Comparison of ENCODE assay signal across 28 cellular contexts in genomic region chr2:135023886-135024285, GRCh38. TPM values are rescaled to one million over a fixed set of nuclear protein-coding genes. Genes with fewer than 3 reads are reported as not detected.
DNase-seq lines count a peak whose midpoint lies in the region; ATAC-seq and TF ChIP-seq lines count a peak whose summit lies in the region.
"Had no signal": no experiment of that assay in that cellular context is flagged by ENCODE, and none has a peak within 500 bp of the region (broad histone marks: within the 10 kb centered on the region; RNA-seq: fewer than 3 reads in every experiment).

No MANE protein-coding gene starts in this region.

- H3K36me3 Mint-ChIP-seq in activated CD4-positive, alpha-beta T cell treated with anti-CD3 and anti-CD28 coated beads for 36 hours (ENCODE audit: low read depth), result no peaks in the 10 kb centered on the region
- no peaks in the 10 kb centered on the region for H3K36me3 Mint-ChIP-seq in activated CD4-positive, alpha-beta T cell treated with anti-CD3 and anti-CD28 coated beads, Interleukin-2, amount 10 ng/mL, durations not matched to agents 24 days and 14 days (ENCODE audit: low read depth)
- H3K36me3 Mint-ChIP-seq in activated naive CD8-positive, alpha-beta T cell treated with anti-CD3 and anti-CD28 coated beads for 36 hours, result peaks cover 4% of the 10 kb centered on the region
- no peaks in the 10 kb centered on the region for H3K36me3 Mint-ChIP-seq in stimulated activated memory B cell treated with anti-CD40 and anti-IgM and Interleukin-4, amounts not matched to agents 10 μg/mL and 1 μg/mL and 100 μg/mL, for 72 hours
- H3K36me3 Mint-ChIP-seq: CD14-positive monocyte had no signal

- peak overlapping the region; percentile 39 for H3K27ac Mint-ChIP-seq in activated CD4-positive, alpha-beta T cell treated with anti-CD3 and anti-CD28 coated beads for 36 hours
- no peak overlapping the region for H3K27ac Mint-ChIP-seq in activated CD4-positive, alpha-beta T cell treated with anti-CD3 and anti-CD28 coated beads, Interleukin-2, amount 10 ng/mL, durations not matched to agents 24 days and 14 days
- H3K27ac Mint-ChIP-seq in activated naive CD8-positive, alpha-beta T cell treated with anti-CD3 and anti-CD28 coated beads for 36 hours, result peak overlapping the region; percentile 36
- no peak overlapping the region for H3K27ac Mint-ChIP-seq in stimulated activated memory B cell treated with anti-CD40 and anti-IgM and Interleukin-4, amounts not matched to agents 10 μg/mL and 1 μg/mL and 100 μg/mL, for 72 hours
- H3K27ac Mint-ChIP-seq: CD14-positive monocyte had no signal

- no peak for ATAC-seq in activated CD4-positive, alpha-beta T cell treated with anti-CD3 and anti-CD28 coated beads for 36 hours
- peak; percentile 54 for ATAC-seq in stimulated activated memory B cell treated with anti-CD40 and anti-IgM and Interleukin-4, amounts not matched to agents 10 μg/mL and 1 μg/mL and 100 μg/mL, for 72 hours
- ATAC-seq in GM19397 (IDR thresholded peaks at IDR 0.05; ENCODE audit: unreplicated experiment) (no peak), HG03159 (IDR thresholded peaks at IDR 0.05; ENCODE audit: unreplicated experiment) (no peak)

- H3K9me3 Mint-ChIP-seq in activated CD4-positive, alpha-beta T cell treated with anti-CD3 and anti-CD28 coated beads for 36 hours (ENCODE audit: low read depth), result peaks cover 3% of the 10 kb centered on the region
- peaks cover 24% of the 10 kb centered on the region for H3K9me3 Mint-ChIP-seq in activated CD4-positive, alpha-beta T cell treated with anti-CD3 and anti-CD28 coated beads, Interleukin-2, amount 10 ng/mL, durations not matched to agents 24 days and 14 days
- peaks cover 10% of the 10 kb centered on the region for H3K9me3 Mint-ChIP-seq in activated naive CD8-positive, alpha-beta T cell treated with anti-CD3 and anti-CD28 coated beads for 36 hours
- peaks cover 2% of the 10 kb centered on the region for H3K9me3 Mint-ChIP-seq in stimulated activated memory B cell treated with anti-CD40 and anti-IgM and Interleukin-4, amounts not matched to agents 10 μg/mL and 1 μg/mL and 100 μg/mL, for 72 hours

- intact Hi-C loops in activated CD4-positive, alpha-beta T cell treated with anti-CD3 and anti-CD28 coated beads for 36 hours (cut with DNase I, micrococcal nuclease), result loop anchor here in 1 of 2 experiments (1.0 kb wide), 1 partner anchor 47 kb away; no protein-coding TSS in a partner anchor
- intact Hi-C loops in activated CD4-positive, alpha-beta T cell treated with anti-CD3 and anti-CD28 coated beads, Interleukin-2, amount 10 ng/mL, durations not matched to agents 24 days and 14 days (cut with micrococcal nuclease), result no loop called here

- TF ChIP-seq CTCF in GM13976 (IDR thresholded peaks at IDR 0.05; ENCODE audit: borderline replicate concordance, control extremely low read depth, extremely low read depth, insufficient read depth, missing control alignments), result no peak

- H3K27me3 Mint-ChIP-seq in activated CD4-positive, alpha-beta T cell treated with anti-CD3 and anti-CD28 coated beads for 36 hours, result no peaks in the 10 kb centered on the region
- no peaks in the 10 kb centered on the region for H3K27me3 Mint-ChIP-seq in activated CD4-positive, alpha-beta T cell treated with anti-CD3 and anti-CD28 coated beads, Interleukin-2, amount 10 ng/mL, durations not matched to agents 24 days and 14 days
- peaks cover 4% of the 10 kb centered on the region for H3K27me3 Mint-ChIP-seq in activated naive CD8-positive, alpha-beta T cell treated with anti-CD3 and anti-CD28 coated beads for 36 hours
- peaks cover 10% of the 10 kb centered on the region for H3K27me3 Mint-ChIP-seq in stimulated activated memory B cell treated with anti-CD40 and anti-IgM and Interleukin-4, amounts not matched to agents 10 μg/mL and 1 μg/mL and 100 μg/mL, for 72 hours

- in situ Hi-C loops in GM13976 (cut with MboI; ENCODE audit: low sequenced_read_pairs, unreplicated experiment), result no loop called here

- no peak for DNase-seq in activated CD4-positive, alpha-beta T cell treated with anti-CD3 and anti-CD28 coated beads for 36 hours
- DNase-seq in activated CD4-positive, alpha-beta T cell treated with anti-CD3 and anti-CD28 coated beads, Interleukin-2, amount 10 ng/mL, durations not matched to agents 24 days and 14 days, result no peak
- DNase-seq in GM13976 (ENCODE audit: low spot score) (peak; percentile 30), Kasumi-1 (lab: John Stamatoyannopoulos, UW) (no peak)
- DNase-seq in activated naive CD8-positive, alpha-beta T cell treated with anti-CD3 and anti-CD28 coated beads for 36 hours, result no peak
- DNase-seq: 8988T; ACHN; BE2C; CD8-positive, alpha-beta memory T cell; DMS 273 treated with DMSO at 0.1 percent for 48 hours; DMS79 treated with DMSO at 0.1 percent for 48 hours; GF-D8; H7; KBM-7; MG63; NCI-H1694 treated with DMSO at 0.1 percent for 48 hours; NCI-H2081; NCI-H2227 treated with DMSO at 0.1 percent for 48 hours; NCI-H526 treated with DMSO at 0.1 percent for 48 hours; RPMI8226; SHP77 had no signal

- POLR2A ChIA-PET in activated CD4-positive, alpha-beta T cell treated with anti-CD3 and anti-CD28 coated beads for 36 hours (lab: Charles Lee), result no interaction called here

- CTCF ChIA-PET in activated CD4-positive, alpha-beta T cell treated with anti-CD3 and anti-CD28 coated beads for 36 hours (lab: Charles Lee), result interaction anchor here (0.6 to 1.5 kb wide), 3 partner anchors 20 to 758 kb away, joined by 3 to 5 read pairs (median 4); no protein-coding TSS in a partner anchor

- peaks cover 20% of the 10 kb centered on the region for H3K4me1 Mint-ChIP-seq in activated CD4-positive, alpha-beta T cell treated with anti-CD3 and anti-CD28 coated beads for 36 hours
- peaks cover 21% of the 10 kb centered on the region for H3K4me1 Mint-ChIP-seq in activated CD4-positive, alpha-beta T cell treated with anti-CD3 and anti-CD28 coated beads, Interleukin-2, amount 10 ng/mL, durations not matched to agents 24 days and 14 days
- peaks cover 24% of the 10 kb centered on the region for H3K4me1 Mint-ChIP-seq in activated naive CD8-positive, alpha-beta T cell treated with anti-CD3 and anti-CD28 coated beads for 36 hours
- peaks cover 8% of the 10 kb centered on the region for H3K4me1 Mint-ChIP-seq in stimulated activated memory B cell treated with anti-CD40 and anti-IgM and Interleukin-4, amounts not matched to agents 10 μg/mL and 1 μg/mL and 100 μg/mL, for 72 hours
- H3K4me1 Mint-ChIP-seq: CD14-positive monocyte; CD8-positive, alpha-beta memory T cell had no signal

- no peak overlapping the region for H3K4me3 Mint-ChIP-seq in activated CD4-positive, alpha-beta T cell treated with anti-CD3 and anti-CD28 coated beads for 36 hours
- H3K4me3 Mint-ChIP-seq in activated CD4-positive, alpha-beta T cell treated with anti-CD3 and anti-CD28 coated beads, Interleukin-2, amount 10 ng/mL, durations not matched to agents 24 days and 14 days, result no peak overlapping the region
- H3K4me3 Mint-ChIP-seq in activated naive CD8-positive, alpha-beta T cell treated with anti-CD3 and anti-CD28 coated beads for 36 hours, result peak overlapping the region; percentile 14
- H3K4me3 Mint-ChIP-seq in stimulated activated memory B cell treated with anti-CD40 and anti-IgM and Interleukin-4, amounts not matched to agents 10 μg/mL and 1 μg/mL and 100 μg/mL, for 72 hours, result no peak overlapping the region
- H3K4me3 Mint-ChIP-seq: CD14-positive monocyte; CD8-positive, alpha-beta memory T cell had no signal

RNA-seq across cellular contexts. Expression of gene MAP3K19, which starts 23.4 kb away (rescaled TPM):
- not detected for total RNA-seq in activated CD4-positive, alpha-beta T cell treated with anti-CD3 and anti-CD28 coated beads for 36 hours
- not detected in 2 replicates for total RNA-seq in activated CD4-positive, alpha-beta T cell treated with anti-CD3 and anti-CD28 coated beads, Interleukin-2, amount 10 ng/mL, durations not matched to agents 24 days and 14 days
- total RNA-seq in activated naive CD8-positive, alpha-beta T cell treated with anti-CD3 and anti-CD28 coated beads for 36 hours, result not detected
- total RNA-seq: CD8-positive, alpha-beta memory T cell; H7; HT1080; NCI-H460; SK-MEL-5 had no signal

RNA-seq across cellular contexts. Expression of gene RAB3GAP1, which starts 28.2 kb away (rescaled TPM):
- 10 to 100 TPM; 34.5 to 39.8 TPM for total RNA-seq in activated CD4-positive, alpha-beta T cell treated with anti-CD3 and anti-CD28 coated beads for 36 hours
- total RNA-seq in activated CD4-positive, alpha-beta T cell treated with anti-CD3 and anti-CD28 coated beads, Interleukin-2, amount 10 ng/mL, durations not matched to agents 24 days and 14 days, result 24.2 and 26.3 TPM in 2 replicates
- total RNA-seq in activated naive CD8-positive, alpha-beta T cell treated with anti-CD3 and anti-CD28 coated beads for 36 hours, result 10 to 100 TPM; 28.5 to 28.8 TPM

Comparison
In these comparisons a context has a peak if more than half of its experiments do, and no peak if none do; other contexts are left out.
1. H3K27ac Mint-ChIP-seq: peak in activated CD4-positive, alpha-beta T cell treated with anti-CD3 and anti-CD28 coated beads for 36 hours (single experiment) and activated naive CD8-positive, alpha-beta T cell treated with anti-CD3 and anti-CD28 coated beads for 36 hours (single experiment); none in activated CD4-positive, alpha-beta T cell treated with anti-CD3 and anti-CD28 coated beads, Interleukin-2, amount 10 ng/mL, durations not matched to agents 24 days and 14 days (single experiment) and stimulated activated memory B cell treated with anti-CD40 and anti-IgM and Interleukin-4, amounts not matched to agents 10 μg/mL and 1 μg/mL and 100 μg/mL, for 72 hours (single experiment).